ENCODE assay signal across 21 cellular contexts in the genomic region with DNA sequence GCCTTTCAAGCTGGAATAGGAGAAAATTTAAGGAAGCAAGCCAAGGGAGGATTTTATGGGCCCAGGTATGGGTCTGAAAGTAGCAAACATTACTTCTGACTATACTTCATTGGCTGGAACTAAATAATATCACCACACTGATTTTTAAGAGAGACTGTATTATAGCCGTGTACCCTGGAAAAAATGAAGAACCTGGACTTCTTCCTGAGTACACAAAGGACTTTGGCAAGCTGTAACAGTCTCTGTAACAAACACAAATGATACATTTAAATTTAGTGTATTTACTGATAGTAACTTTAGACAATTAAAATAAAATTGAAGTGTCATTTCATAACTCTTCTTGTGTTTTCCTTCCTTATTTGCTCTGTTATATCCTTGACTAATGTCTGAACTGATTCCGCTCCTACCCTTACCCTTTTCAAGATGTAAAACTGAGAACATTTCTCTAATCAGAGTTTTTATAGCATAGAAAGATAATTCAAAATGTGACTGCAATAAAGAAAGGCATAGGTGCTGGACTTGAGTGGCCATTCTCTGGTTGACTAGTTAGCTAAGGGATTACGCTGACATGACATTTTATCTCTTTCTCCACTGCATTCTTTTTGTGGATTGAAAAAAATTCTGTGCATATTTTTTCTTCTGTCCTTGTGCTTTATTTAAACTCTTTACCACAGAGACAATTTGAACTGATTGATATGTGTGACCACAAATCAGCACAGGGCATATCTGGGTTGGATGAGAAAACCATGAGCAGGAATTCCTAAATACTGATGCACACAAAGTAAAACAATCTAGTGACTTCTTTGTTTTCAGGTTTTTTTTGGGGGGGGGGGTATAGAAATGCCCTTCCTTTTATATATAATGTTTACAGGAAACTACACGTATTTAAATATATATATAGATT.
DNase-seq lines count a peak whose midpoint lies in the region; ATAC-seq, FAIRE-seq and TF ChIP-seq lines count a peak whose summit lies in the region.
"Had no signal": no experiment of that assay in that cellular context is flagged by ENCODE, and none has a peak within 500 bp of the region (broad histone marks: within the 10 kb centered on the region; RNA-seq: fewer than 3 reads in every experiment).

No MANE protein-coding gene starts in this region.

- no peaks in the 10 kb centered on the region for H3K79me2 ChIP-seq in HepG2 (ENCODE audit: insufficient read depth, low read length)

- CTCF ChIA-PET in HepG2 (lab: Yijun Ruan, JAX; ENCODE audit: low intra/inter-chr PET ratio, low total read pairs): no interaction called here

- no peak for TF ChIP-seq CTCF in HepG2 (CRISPR knock-in tag; IDR thresholded peaks at IDR 0.05)
- no peak for TF ChIP-seq CTCF in right lobe of liver (IDR thresholded peaks at IDR 0.05)
- TF ChIP-seq CTCF in fibroblast of the aortic adventitia (IDR thresholded peaks at IDR 0.05; ENCODE audit: insufficient read depth, low read length): no peak

- H3K27me3 ChIP-seq in HepG2 (ENCODE audit: control insufficient read depth in 1 of 2, insufficient read depth in 2 of 2, low read length in 2 of 2) (no peaks in the 10 kb centered on the region), right lobe of liver (no peaks in the 10 kb centered on the region)
- H3K27me3 ChIP-seq: ascending aorta, right atrium auricular region had no signal

- no peak for TF ChIP-seq EP300 in HepG2 (IDR thresholded peaks at IDR 0.05; ENCODE audit: low read depth in 2 of 2, low read length in 2 of 2)
- TF ChIP-seq EP300 in HepG2 (CRISPR knock-in tag; IDR thresholded peaks at IDR 0.05; ENCODE audit: borderline replicate concordance): no peak

- H3K36me3 Mint-ChIP-seq in activated naive CD8-positive, alpha-beta T cell treated with anti-CD3 and anti-CD28 coated beads for 36 hours: no peaks in the 10 kb centered on the region
- H3K36me3 Mint-ChIP-seq: CD8-positive, alpha-beta T cell had no signal

- no peak overlapping the region for H3K27ac Mint-ChIP-seq in activated naive CD8-positive, alpha-beta T cell treated with anti-CD3 and anti-CD28 coated beads for 36 hours
- H3K27ac Mint-ChIP-seq: CD8-positive, alpha-beta T cell; dendritic cell treated with granulocyte-macrophage colony-stimulating factor and Interleukin-4, amounts not matched to agents 40 ng/mL and 50 ng/mL, for 4 days; mesothelial cell of epicardium had no signal

- peaks cover 2% of the 10 kb centered on the region for H3K9me3 Mint-ChIP-seq in activated naive CD8-positive, alpha-beta T cell treated with anti-CD3 and anti-CD28 coated beads for 36 hours
- H3K9me3 Mint-ChIP-seq: CD8-positive, alpha-beta T cell; dendritic cell treated with granulocyte-macrophage colony-stimulating factor and Interleukin-4, amounts not matched to agents 40 ng/mL and 50 ng/mL, for 4 days had no signal

- H3K27me3 Mint-ChIP-seq in activated naive CD8-positive, alpha-beta T cell treated with anti-CD3 and anti-CD28 coated beads for 36 hours: peaks cover 10% of the 10 kb centered on the region
- H3K27me3 Mint-ChIP-seq: dendritic cell treated with granulocyte-macrophage colony-stimulating factor and Interleukin-4, amounts not matched to agents 40 ng/mL and 50 ng/mL, for 4 days had no signal

- BruUV-seq in HepG2 (replicated peaks; lab: Mats Ljungman, UMichigan): no TSS peak

- POLR2A ChIA-PET in HepG2 (lab: Yijun Ruan, JAX): no interaction called here

- H4K20me1 ChIP-seq in HepG2 (ENCODE audit: insufficient read depth, low read length): no peaks in the 10 kb centered on the region

- WGBS in HepG2 (ENCODE audit: low lambda C conversion rate): 33% methylated on average over 4 of the region's 4 CpGs
- 60% methylated on average over 4 of the region's 4 CpGs for WGBS in right lobe of liver (ENCODE audit: insufficient coverage, low coverage, low lambda C conversion rate, missing lambda C conversion rate)

- H3K27ac ChIP-seq in HepG2 (ENCODE audit: extremely low read length, insufficient read depth, low read length): no peak overlapping the region
- H3K27ac ChIP-seq in right lobe of liver: no peak overlapping the region
- H3K27ac ChIP-seq: ascending aorta, right atrium auricular region, SK-N-MC had no signal

- no peak overlapping the region for H2AFZ ChIP-seq in HepG2 (ENCODE audit: low read length)

- TF ChIP-seq POLR2A in HepG2 (IDR thresholded peaks at IDR 0.05; ENCODE audit: insufficient read depth in 1 of 2, low read depth in 2 of 2, low read length in 2 of 2): no peak
- TF ChIP-seq POLR2A in right lobe of liver (IDR thresholded peaks at IDR 0.05): no peak

- no peak for FAIRE-seq in HepG2 (lab: Jason Lieb, UNC)
- FAIRE-seq: GM12891 had no signal

- H3K4me3 Mint-ChIP-seq in activated naive CD8-positive, alpha-beta T cell treated with anti-CD3 and anti-CD28 coated beads for 36 hours: no peak overlapping the region
- H3K4me3 Mint-ChIP-seq: CD8-positive, alpha-beta T cell; dendritic cell treated with granulocyte-macrophage colony-stimulating factor and Interleukin-4, amounts not matched to agents 40 ng/mL and 50 ng/mL, for 4 days; mesothelial cell of epicardium had no signal

- TF ChIP-seq RAD21 in HepG2 (CRISPR knock-in tag; IDR thresholded peaks at IDR 0.05): no peak

- DNase-seq in HepG2 (ENCODE audit: low spot score) (no peak), right lobe of liver (no peak), amniotic epithelial cell (ENCODE audit: low read depth) (peak; percentile 73), fibroblast of the aortic adventitia (ENCODE audit: low read depth) (peak; percentile 57), stromal cell of bone marrow (ENCODE audit: low read depth) (peak; percentile 38)
- no peak for DNase-seq in activated naive CD8-positive, alpha-beta T cell treated with anti-CD3 and anti-CD28 coated beads for 36 hours
- DNase-seq in NK-92 treated with Interleukin-12 subunit alpha and Interleukin-12 subunit beta, amount 100 ng/mL, for 24 hours (lab: John Stamatoyannopoulos, UW): no peak
- DNase-seq: activated CD4-positive, alpha-beta T cell treated with anti-CD3 and anti-CD28 coated beads for 1 hour; activated CD8-positive, alpha-beta memory T cell treated with anti-CD3 and anti-CD28 coated beads, Interleukin-2, amount 50 U/mL, for 4 hours; activated gamma-delta T cell; CD8-positive, alpha-beta T cell; erythroblast; islet precursor cell; NCI-H524 treated with DMSO at 0.1 percent for 48 hours had no signal

- H3K4me1 ChIP-seq in HepG2 (ENCODE audit: insufficient read depth, low read length) (no peaks in the 10 kb centered on the region), right lobe of liver (no peaks in the 10 kb centered on the region)
- H3K4me1 ChIP-seq: ascending aorta, right atrium auricular region had no signal

- no peaks in the 10 kb centered on the region for H3K4me1 Mint-ChIP-seq in activated naive CD8-positive, alpha-beta T cell treated with anti-CD3 and anti-CD28 coated beads for 36 hours

- H3K4me2 ChIP-seq in HepG2 (ENCODE audit: low read depth, low read length): no peak overlapping the region

- H3K36me3 ChIP-seq in HepG2 (replicated peaks in 1 of 2; ENCODE audit: control insufficient read depth in 1 of 2, insufficient read depth in 2 of 2, low read length in 2 of 2) (no peaks in the 10 kb centered on the region), right lobe of liver (no peaks in the 10 kb centered on the region)
- H3K36me3 ChIP-seq: ascending aorta, right atrium auricular region had no signal

- H3K9me3 ChIP-seq in HepG2 (ENCODE audit: low read length): no peaks in the 10 kb centered on the region
- no peaks in the 10 kb centered on the region for H3K9me3 ChIP-seq in right lobe of liver

- H3K4me3 ChIP-seq in HepG2 (replicated peaks in 1 of 3; ENCODE audit: insufficient read depth in 1 of 3, low read depth in 2 of 3, low read length in 3 of 3) (no peak overlapping the region), right lobe of liver (no peak overlapping the region), fibroblast of the aortic adventitia (ENCODE audit: low read depth, low read length) (no peak overlapping the region)
- H3K4me3 ChIP-seq: ascending aorta, right atrium auricular region, SK-N-MC had no signal

- intact Hi-C loops in HepG2 (cut with micrococcal nuclease; ENCODE audit: unreplicated experiment): no loop called here
- intact Hi-C loops in right lobe of liver (cut with DNase I): no loop called here

- H3K9ac ChIP-seq in HepG2 (ENCODE audit: insufficient read depth, low read depth, low read length): no peak overlapping the region

- in situ Hi-C loops in HepG2 (cut with HindIII; ENCODE audit: extremely low pct_ligation_motif_present, low pct_unique_long_range_greater_than_20kb): no loop called here

- ATAC-seq in HepG2 (no peak), right lobe of liver (no peak), HG03159 (IDR thresholded peaks at IDR 0.05; ENCODE audit: unreplicated experiment) (no peak)
- ATAC-seq: CD8-positive, alpha-beta T cell had no signal

TF ChIP-seq in HepG2, 621 proteins besides CTCF, POLR2A, EP300 and RAD21:
- TF ChIP-seq PAF1 (CRISPR knock-in tag; IDR thresholded peaks at IDR 0.05) (no peak), ZSCAN29 (CRISPR knock-in tag; conservative IDR thresholded peaks at IDR 0.05) (no peak), NFATC3 (CRISPR knock-in tag; IDR thresholded peaks at IDR 0.05) (no peak), ZNF234 (CRISPR knock-in tag; conservative IDR thresholded peaks at IDR 0.05) (no peak), MAFF (IDR thresholded peaks at IDR 0.05; ENCODE audit: low read depth, low read length) (peak; percentile 94), MAFK (conservative IDR thresholded peaks at IDR 0.05 in 1 of 2, IDR thresholded peaks at IDR 0.05 in 1 of 2; ENCODE audit: low read length in 2 of 2) (peak; percentile 90 to 96), ZFP41 (CRISPR knock-in tag; IDR thresholded peaks at IDR 0.05; ENCODE audit: borderline replicate concordance) (no peak)

Comparison
In these comparisons a context has a peak if more than half of its experiments do, and no peak if none do; other contexts are left out.
1. DNase-seq: peak in amniotic epithelial cell (single experiment), fibroblast of the aortic adventitia (single experiment) and stromal cell of bone marrow (single experiment); none in HepG2 (single experiment), right lobe of liver (0 of 3), activated naive CD8-positive, alpha-beta T cell treated with anti-CD3 and anti-CD28 coated beads for 36 hours (single experiment) and NK-92 treated with Interleukin-12 subunit alpha and Interleukin-12 subunit beta, amount 100 ng/mL, for 24 hours (single experiment).